8 cellular contexts compared by ENCODE assay signal in genomic region chr6:108558372-108559096, GRCh38. TPM values are rescaled to one million over a fixed set of nuclear protein-coding genes. Genes with fewer than 3 reads are reported as not detected.
DNase-seq lines count a peak whose midpoint lies in the region; ATAC-seq lines count a peak whose summit lies in the region.

No MANE protein-coding gene starts in this region.

- peak; percentile 55 for ATAC-seq in GM19372 (IDR thresholded peaks at IDR 0.05; ENCODE audit: low read depth, unreplicated experiment)
- ATAC-seq in HG03520 (IDR thresholded peaks at IDR 0.05; ENCODE audit: unreplicated experiment), result peak; percentile 56
- peak; percentile 55 for ATAC-seq in left lobe of liver

- DNase-seq in Ammon's horn (ENCODE audit: low spot score) (peak; percentile 100), NCI-H69 (lab: John Stamatoyannopoulos, UW) (peak; percentile 100), dedifferentiated amniotic fluid mesenchymal stem cell (ENCODE audit: extremely low spot score) (peak; percentile 99), left lobe of liver (ENCODE audit: low spot score) (peak; percentile 99)
- peak; percentile 87 to 94 for DNase-seq in activated CD4-positive, alpha-beta T cell treated with anti-CD3 and anti-CD28 coated beads, Interleukin-2, amount 50 U/mL, for 24 hours (ENCODE audit: low read depth in 1 of 2, low spot score in 1 of 2)
- DNase-seq in stimulated activated CD4-positive, alpha-beta T cell treated with anti-CD3 and anti-CD28 coated beads, Interleukin-1b, Interleukin-23, amount 100 ng/mL, for 48 hours, result peak; percentile 95

RNA-seq across cellular contexts. Expression of gene FOXO3, which starts 2.2 kb away (rescaled TPM):
- total RNA-seq in left lobe of liver, result 22.6 TPM

Comparison
In these comparisons a context has a peak if more than half of its experiments do, and no peak if none do; other contexts are left out.
1. Peak in every context shown above with its lines: DNase-seq and ATAC-seq.